ENCODE assay signal across 23 cellular contexts in genomic region chr10:6306917-6307316, GRCh38.
"Had no signal": no experiment of that assay in that cellular context is flagged by ENCODE, and none has a peak within 500 bp of the region (broad histone marks: within the 10 kb centered on the region; RNA-seq: fewer than 3 reads in every experiment).

No MANE protein-coding gene starts in this region.

- H2AFZ ChIP-seq: parathyroid adenoma had no signal

- H3K79me2 ChIP-seq: parathyroid adenoma had no signal

- H3K27me3 Mint-ChIP-seq: effector memory CD8-positive, alpha-beta T cell; naive thymus-derived CD4-positive, alpha-beta T cell; type B pancreatic cell had no signal

- H3K4me3 Mint-ChIP-seq: dendritic cell treated with granulocyte-macrophage colony-stimulating factor and Interleukin-4, amounts not matched to agents 40 ng/mL and 50 ng/mL, for 4 days; effector memory CD8-positive, alpha-beta T cell; naive thymus-derived CD4-positive, alpha-beta T cell; nephron progenitor cell; type B pancreatic cell had no signal

- H3K27me3 ChIP-seq: esophagus muscularis mucosa, gastrocnemius medialis, heart right ventricle, right lobe of liver, spleen, uterus had no signal

- FAIRE-seq: islet of Langerhans had no signal

- H3K36me3 Mint-ChIP-seq: type B pancreatic cell had no signal

- ATAC-seq: effector memory CD8-positive, alpha-beta T cell; gastrocnemius medialis; heart right ventricle; naive thymus-derived CD4-positive, alpha-beta T cell; psoas muscle; right lobe of liver had no signal

- H3K36me3 ChIP-seq: esophagus muscularis mucosa, gastrocnemius medialis, heart right ventricle, right lobe of liver, spleen, uterus had no signal

- H3K9me3 ChIP-seq: esophagus muscularis mucosa, gastrocnemius medialis, right lobe of liver, uterus had no signal

- H3K27ac ChIP-seq: epithelial cell of prostate, esophagus muscularis mucosa, gastrocnemius medialis, heart right ventricle, parathyroid adenoma, psoas muscle, right lobe of liver, spleen, uterus had no signal

- H3K4me3 ChIP-seq: esophagus muscularis mucosa, gastrocnemius medialis, heart right ventricle, psoas muscle, right lobe of liver, spleen, uterus had no signal

- H3K4me1 ChIP-seq: esophagus muscularis mucosa, gastrocnemius medialis, psoas muscle, right lobe of liver, uterus had no signal

- H3K9ac ChIP-seq: parathyroid adenoma had no signal

- H3K9me3 Mint-ChIP-seq: effector memory CD8-positive, alpha-beta T cell had no signal

- DNase-seq: effector memory CD8-positive, alpha-beta T cell; gastrocnemius medialis; heart right ventricle; hypothalamus; kidney glomerular epithelial cell; mesendoderm; naive thymus-derived CD4-positive, alpha-beta T cell; nephron progenitor cell; psoas muscle; retina; spleen; stimulated activated CD4-positive, alpha-beta T cell treated with anti-CD3 and anti-CD28 coated beads, Interleukin-15, amount 100 ng/mL, for 24 hours; stimulated activated CD4-positive, alpha-beta T cell treated with anti-CD3 and anti-CD28 coated beads, Interleukin-1b, Interleukin-23, amount 100 ng/mL, for 48 hours; stimulated activated CD4-positive, alpha-beta T cell treated with anti-CD3 and anti-CD28 coated beads, Interleukin-4, amount 100 ng/mL, for 24 hours; stimulated activated naive CD4-positive, alpha-beta T cell; uterus had no signal

- H3K27ac Mint-ChIP-seq: dendritic cell treated with granulocyte-macrophage colony-stimulating factor and Interleukin-4, amounts not matched to agents 40 ng/mL and 50 ng/mL, for 4 days; effector memory CD8-positive, alpha-beta T cell; nephron progenitor cell; type B pancreatic cell had no signal
